25 cellular contexts compared by ENCODE assay signal in genomic region chr19:1819211-1819975, GRCh38.
"Had no signal": no experiment of that assay in that cellular context is flagged by ENCODE, and none has a peak within 500 bp of the region (broad histone marks: within the 10 kb centered on the region; RNA-seq: fewer than 3 reads in every experiment).

No MANE protein-coding gene starts in this region.

- H3K4me3 Mint-ChIP-seq: naive thymus-derived CD8-positive, alpha-beta T cell; nephron progenitor cell; stimulated activated effector memory CD8-positive, alpha-beta T cell treated with anti-CD3 and anti-CD28 coated beads, Interleukin-12 subunit alpha, Interleukin-12 subunit beta, amount 100 ng/mL, for 72 hours had no signal

- H3K9me3 Mint-ChIP-seq: naive thymus-derived CD8-positive, alpha-beta T cell; nephron progenitor cell; stimulated activated effector memory CD8-positive, alpha-beta T cell treated with anti-CD3 and anti-CD28 coated beads, Interleukin-12 subunit alpha, Interleukin-12 subunit beta, amount 100 ng/mL, for 72 hours had no signal

- DNase-seq: dorsolateral prefrontal cortex; effector CD4-positive, alpha-beta T cell; foreskin fibroblast; gastrocnemius medialis; kidney; lower lobe of right lung; naive thymus-derived CD8-positive, alpha-beta T cell; nephron progenitor cell; occipital lobe; ovary; posterior cingulate gyrus; psoas muscle; stimulated activated CD4-positive, alpha-beta T cell treated with anti-CD3 and anti-CD28 coated beads, Interleukin-2, amount 100 ng/mL, for 24 hours; stimulated activated CD4-positive, alpha-beta T cell treated with anti-CD3 and anti-CD28 coated beads, Interleukin-4, amount 100 ng/mL, for 24 hours; stimulated activated naive CD8-positive, alpha-beta T cell treated with anti-CD3 and anti-CD28 coated beads, Interleukin-15, Interleukin-2, amounts not matched to agents 100 U/mL and 50 U/mL, for 24 hours; substantia nigra; testis; tibial artery had no signal

- H3K27ac Mint-ChIP-seq: stimulated activated effector memory CD8-positive, alpha-beta T cell treated with anti-CD3 and anti-CD28 coated beads, Interleukin-12 subunit alpha, Interleukin-12 subunit beta, amount 100 ng/mL, for 72 hours had no signal

- H3K4me1 ChIP-seq: gastrocnemius medialis, left lung, lower lobe of right lung, psoas muscle, testis, tibial artery, upper lobe of left lung had no signal

- H3K4me1 Mint-ChIP-seq: stimulated activated effector memory CD8-positive, alpha-beta T cell treated with anti-CD3 and anti-CD28 coated beads, Interleukin-12 subunit alpha, Interleukin-12 subunit beta, amount 100 ng/mL, for 72 hours had no signal

- H3K4me3 ChIP-seq: dorsolateral prefrontal cortex, gastrocnemius medialis, heart left ventricle, hepatocyte, left lung, lower lobe of right lung, ovary, psoas muscle, smooth muscle cell, testis, tibial artery, upper lobe of left lung had no signal

- H3K27me3 ChIP-seq: dorsolateral prefrontal cortex, gastrocnemius medialis, heart left ventricle, hepatocyte, left lung, ovary, testis, tibial artery, upper lobe of left lung had no signal

- H3K9me3 ChIP-seq: gastrocnemius medialis, heart left ventricle, left lung, lower lobe of right lung, ovary, psoas muscle, testis, tibial artery, upper lobe of left lung had no signal

- H3K27me3 Mint-ChIP-seq: naive thymus-derived CD8-positive, alpha-beta T cell had no signal

- H3K27ac ChIP-seq: dorsolateral prefrontal cortex, epithelial cell of prostate, gastrocnemius medialis, heart left ventricle, hepatocyte, left lung, lower lobe of right lung, ovary, psoas muscle, testis, tibial artery, upper lobe of left lung had no signal

- H3K36me3 ChIP-seq: ovary had no signal
